Comparison of ENCODE assay signal across 19 cellular contexts in genomic region chr12:47881041-47881440, GRCh38. TPM values are rescaled to one million over a fixed set of nuclear protein-coding genes. Genes with fewer than 3 reads are reported as not detected.
DNase-seq lines count a peak whose midpoint lies in the region; ATAC-seq and TF ChIP-seq lines count a peak whose summit lies in the region.
"Had no signal": no experiment of that assay in that cellular context is flagged by ENCODE, and none has a peak within 500 bp of the region (broad histone marks: within the 10 kb centered on the region; RNA-seq: fewer than 3 reads in every experiment).

No MANE protein-coding gene starts in this region.

- peak overlapping the region; percentile 89 to 90 for H3K4me3 Mint-ChIP-seq in activated T-cell treated with anti-CD3 and anti-CD28 coated beads, Interleukin-2, amount 50 U/mL, for 72 hours
- no peak overlapping the region for H3K4me3 Mint-ChIP-seq in activated T-cell treated with anti-CD3 and anti-CD28 coated beads, Interleukin-2, amount 50 U/mL, for 4 hours
- H3K4me3 Mint-ChIP-seq in HFFc6: no peak overlapping the region
- H3K4me3 Mint-ChIP-seq in activated T-helper 1 cell treated with anti-CD3 and anti-CD28 coated beads, Interleukin-12 subunit alpha, Interleukin-12 subunit beta, Interleukin-2, Interleukin-4 antibody, amounts not matched to agents 30 ng/mL and 10 ng/mL and 1 ng/mL, durations not matched to agents 14 hours and 24 hours and 36 hours: peak overlapping the region; percentile 94

- no peaks in the 10 kb centered on the region for H3K27me3 ChIP-seq in left lung
- H3K27me3 ChIP-seq: MG63 had no signal

- peak overlapping the region; percentile 91 for H3K27ac Mint-ChIP-seq in activated T-cell treated with anti-CD3 and anti-CD28 coated beads, Interleukin-2, amount 50 U/mL, for 72 hours
- H3K27ac Mint-ChIP-seq in HFFc6: peak overlapping the region; percentile 54; the same call in 1 of the 2 replicates
- H3K27ac Mint-ChIP-seq in activated T-helper 1 cell treated with anti-CD3 and anti-CD28 coated beads, Interleukin-12 subunit alpha, Interleukin-12 subunit beta, Interleukin-2, Interleukin-4 antibody, amounts not matched to agents 30 ng/mL and 10 ng/mL and 1 ng/mL, durations not matched to agents 14 hours and 24 hours and 36 hours: peak overlapping the region; percentile 100
- H3K27ac Mint-ChIP-seq: IgD-negative memory B cell had no signal

- no peak overlapping the region for H3K4me3 ChIP-seq in left lung
- H3K4me3 ChIP-seq: MG63, PC-9 had no signal

- no peak for DNase-seq in activated T-cell treated with anti-CD3 and anti-CD28 coated beads, Interleukin-2, amount 50 U/mL, for 72 hours
- no peak for DNase-seq in activated T-cell treated with anti-CD3 and anti-CD28 coated beads, Interleukin-2, amount 50 U/mL, for 4 hours
- DNase-seq in HFFc6 (no peak), fibroblast of peridontal ligament (ENCODE audit: extremely low read depth) (peak; percentile 51), left lung (no peak), activated gamma-delta T cell treated with Interleukin-2 at 50 U/mL for 16 hours (no peak)
- no peak for DNase-seq in activated T-helper 1 cell treated with anti-CD3 and anti-CD28 coated beads, Interleukin-12 subunit alpha, Interleukin-12 subunit beta, Interleukin-2, Interleukin-4 antibody, amounts not matched to agents 30 ng/mL and 10 ng/mL and 1 ng/mL, durations not matched to agents 14 hours and 24 hours and 36 hours (ENCODE audit: low spot score)
- DNase-seq: DMS79 treated with DMSO at 0.1 percent for 48 hours, Karpas-422, NCI-H1048, NCI-H1436, NCI-H1930, NCI-H345, NCI-H524 treated with DMSO at 0.1 percent for 48 hours had no signal

- H3K9me3 ChIP-seq in left lung: no peaks in the 10 kb centered on the region
- H3K9me3 ChIP-seq: MG63 had no signal

- no peak overlapping the region for H3K27ac ChIP-seq in left lung
- H3K27ac ChIP-seq: C4-2B, PC-9 had no signal

- peaks cover 49 to 65% of the 10 kb centered on the region in 2 donors for H3K36me3 Mint-ChIP-seq in activated T-cell treated with anti-CD3 and anti-CD28 coated beads, Interleukin-2, amount 50 U/mL, for 72 hours (ENCODE audit: insufficient read depth in 2 of 2)
- H3K36me3 Mint-ChIP-seq in activated T-cell treated with anti-CD3 and anti-CD28 coated beads, Interleukin-2, amount 50 U/mL, for 4 hours (ENCODE audit: insufficient read depth): peaks cover 25% of the 10 kb centered on the region
- peaks cover 28% of the 10 kb centered on the region for H3K36me3 Mint-ChIP-seq in HFFc6 (ENCODE audit: low read depth)
- H3K36me3 Mint-ChIP-seq in activated T-helper 1 cell treated with anti-CD3 and anti-CD28 coated beads, Interleukin-12 subunit alpha, Interleukin-12 subunit beta, Interleukin-2, Interleukin-4 antibody, amounts not matched to agents 30 ng/mL and 10 ng/mL and 1 ng/mL, durations not matched to agents 14 hours and 24 hours and 36 hours (ENCODE audit: low read depth): peaks cover 77% of the 10 kb centered on the region
- H3K36me3 Mint-ChIP-seq: IgD-negative memory B cell had no signal

- no peaks in the 10 kb centered on the region for H3K27me3 Mint-ChIP-seq in activated T-cell treated with anti-CD3 and anti-CD28 coated beads, Interleukin-2, amount 50 U/mL, for 72 hours (ENCODE audit: low read depth)
- no peaks in the 10 kb centered on the region for H3K27me3 Mint-ChIP-seq in activated T-cell treated with anti-CD3 and anti-CD28 coated beads, Interleukin-2, amount 50 U/mL, for 4 hours (ENCODE audit: low read depth)
- H3K27me3 Mint-ChIP-seq in HFFc6 (ENCODE audit: insufficient read depth): peaks cover 3% of the 10 kb centered on the region; the same call in 1 of the 2 replicates
- H3K27me3 Mint-ChIP-seq in activated T-helper 1 cell treated with anti-CD3 and anti-CD28 coated beads, Interleukin-12 subunit alpha, Interleukin-12 subunit beta, Interleukin-2, Interleukin-4 antibody, amounts not matched to agents 30 ng/mL and 10 ng/mL and 1 ng/mL, durations not matched to agents 14 hours and 24 hours and 36 hours (ENCODE audit: insufficient read depth): no peaks in the 10 kb centered on the region

- intact Hi-C loops in activated T-helper 1 cell treated with anti-CD3 and anti-CD28 coated beads, Interleukin-12 subunit alpha, Interleukin-12 subunit beta, Interleukin-2, Interleukin-4 antibody, amounts not matched to agents 30 ng/mL and 10 ng/mL and 1 ng/mL, durations not matched to agents 14 hours and 24 hours and 36 hours (cut with micrococcal nuclease): loop anchor here (5.0 to 10.0 kb wide), 5 partner anchors 486 to 1666 kb away; no protein-coding TSS in a partner anchor
- intact Hi-C loops in left lung (cut with DNase I): no loop called here

- peaks cover 0 to 34% of the 10 kb centered on the region in 2 donors for H3K36me3 ChIP-seq in left lung

- peaks cover 89% of the 10 kb centered on the region for H3K4me1 Mint-ChIP-seq in activated T-cell treated with anti-CD3 and anti-CD28 coated beads, Interleukin-2, amount 50 U/mL, for 72 hours (ENCODE audit: low read depth)
- H3K4me1 Mint-ChIP-seq in activated T-cell treated with anti-CD3 and anti-CD28 coated beads, Interleukin-2, amount 50 U/mL, for 4 hours (ENCODE audit: low read depth): peaks cover 46% of the 10 kb centered on the region
- H3K4me1 Mint-ChIP-seq in HFFc6 (ENCODE audit: low read depth): peaks cover 60% of the 10 kb centered on the region
- peaks cover 91% of the 10 kb centered on the region for H3K4me1 Mint-ChIP-seq in activated T-helper 1 cell treated with anti-CD3 and anti-CD28 coated beads, Interleukin-12 subunit alpha, Interleukin-12 subunit beta, Interleukin-2, Interleukin-4 antibody, amounts not matched to agents 30 ng/mL and 10 ng/mL and 1 ng/mL, durations not matched to agents 14 hours and 24 hours and 36 hours (ENCODE audit: low read depth)

- no peak for TF ChIP-seq CTCF in HFFc6 (IDR thresholded peaks at IDR 0.05)
- TF ChIP-seq CTCF in left lung (IDR thresholded peaks at IDR 0.05): no peak

- H3K4me1 ChIP-seq in left lung: peaks cover 17 to 43% of the 10 kb centered on the region in 2 donors

- H3K9me3 Mint-ChIP-seq in activated T-cell treated with anti-CD3 and anti-CD28 coated beads, Interleukin-2, amount 50 U/mL, for 72 hours: no peaks in the 10 kb centered on the region
- no peaks in the 10 kb centered on the region for H3K9me3 Mint-ChIP-seq in activated T-cell treated with anti-CD3 and anti-CD28 coated beads, Interleukin-2, amount 50 U/mL, for 4 hours
- H3K9me3 Mint-ChIP-seq in HFFc6: no peaks in the 10 kb centered on the region
- H3K9me3 Mint-ChIP-seq in activated T-helper 1 cell treated with anti-CD3 and anti-CD28 coated beads, Interleukin-12 subunit alpha, Interleukin-12 subunit beta, Interleukin-2, Interleukin-4 antibody, amounts not matched to agents 30 ng/mL and 10 ng/mL and 1 ng/mL, durations not matched to agents 14 hours and 24 hours and 36 hours: no peaks in the 10 kb centered on the region
- H3K9me3 Mint-ChIP-seq: IgD-negative memory B cell had no signal

- ATAC-seq in activated T-cell treated with anti-CD3 and anti-CD28 coated beads, Interleukin-2, amount 50 U/mL, for 72 hours (replicated peaks in 1 of 2): no peak
- no peak for ATAC-seq in activated T-cell treated with anti-CD3 and anti-CD28 coated beads, Interleukin-2, amount 50 U/mL, for 4 hours
- ATAC-seq in left lung: no peak
- ATAC-seq in GM19455 (IDR thresholded peaks at IDR 0.05; ENCODE audit: unreplicated experiment): no peak

RNA-seq across cellular contexts. Expression of gene VDR, which starts 23.8 kb away (rescaled TPM):
- total RNA-seq in activated T-cell treated with anti-CD3 and anti-CD28 coated beads, Interleukin-2, amount 50 U/mL, for 72 hours: 100 to 1,000 TPM; 217 to 224 TPM
- 10 to 100 TPM; 83.5 to 95.1 (median 87.3) TPM for total RNA-seq in activated T-cell treated with anti-CD3 and anti-CD28 coated beads, Interleukin-2, amount 50 U/mL, for 4 hours
- 10 to 100 TPM in 3 of 6 experiments, 1 to 10 TPM in 3; 8.4 to 14.8 (median 10.1) TPM for total RNA-seq in HFFc6 (2021; fragmentation: NEBNext Ultra II Directional; extraction: Animal tissue kit (Norgen Biotek cat#: 25700))
- total RNA-seq in activated T-helper 1 cell treated with anti-CD3 and anti-CD28 coated beads, Interleukin-12 subunit alpha, Interleukin-12 subunit beta, Interleukin-2, Interleukin-4 antibody, amounts not matched to agents 30 ng/mL and 10 ng/mL and 1 ng/mL, durations not matched to agents 14 hours and 24 hours and 36 hours: 305 and 318 TPM in 2 replicates
- 10 to 100 TPM; 29.7 to 32.1 TPM for total RNA-seq in left lung

Comparison
In these comparisons a context has a peak if more than half of its experiments do, and no peak if none do; other contexts are left out.
1. H3K4me3 Mint-ChIP-seq: peak in activated T-cell treated with anti-CD3 and anti-CD28 coated beads, Interleukin-2, amount 50 U/mL, for 72 hours (2 of 2) and activated T-helper 1 cell treated with anti-CD3 and anti-CD28 coated beads, Interleukin-12 subunit alpha, Interleukin-12 subunit beta, Interleukin-2, Interleukin-4 antibody, amounts not matched to agents 30 ng/mL and 10 ng/mL and 1 ng/mL, durations not matched to agents 14 hours and 24 hours and 36 hours (single experiment); none in activated T-cell treated with anti-CD3 and anti-CD28 coated beads, Interleukin-2, amount 50 U/mL, for 4 hours (single experiment) and HFFc6 (single experiment).
2. Peak in every context shown above with its lines, with median percentiles within 50 percentile points of each other: H3K27ac Mint-ChIP-seq.